Comparison of ENCODE assay signal across 1 cellular context in the genomic region with DNA sequence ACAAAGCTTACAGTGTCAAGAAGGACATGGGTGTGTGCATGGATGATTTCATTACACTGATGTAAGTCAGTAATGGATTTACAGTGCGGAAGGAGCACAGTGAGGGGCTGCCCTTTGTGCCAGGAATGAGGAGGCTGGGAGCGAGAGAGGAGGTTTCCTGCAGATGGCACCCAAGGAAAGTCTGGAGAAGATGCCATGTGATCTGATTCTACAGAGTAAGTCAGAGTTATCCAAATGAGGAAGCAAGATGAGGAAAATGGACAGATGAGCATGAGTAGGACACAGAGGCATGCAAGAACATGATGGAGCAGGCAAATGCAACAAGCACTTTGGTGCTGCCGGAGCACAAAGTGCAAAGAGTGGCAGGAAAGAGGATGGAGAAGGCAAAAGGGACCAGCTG.
TF ChIP-seq lines count a peak whose summit lies in the region.

No MANE protein-coding gene starts in this region.

TF ChIP-seq in HEK293, 187 proteins besides CTCF, POLR2A, EP300 and RAD21 (continued from another document):
- TF ChIP-seq HIC1 (tag by site-specific recombination; IDR thresholded peaks at IDR 0.05) (0 out of 2 replicates have a peak, but pooled peaks have one; percentile 27), ZNF114 (tag by site-specific recombination; IDR thresholded peaks at IDR 0.05) (no peak), SCRT2 (tag by site-specific recombination; IDR thresholded peaks at IDR 0.05) (peak; percentile 58), ZNF776 (tag by site-specific recombination; IDR thresholded peaks at IDR 0.05; ENCODE audit: borderline replicate concordance) (no peak), ZNF660 (tag by site-specific recombination; IDR thresholded peaks at IDR 0.05) (0 out of 2 replicates have a peak, but pooled peaks have one; percentile 16)
